25 cellular contexts compared by ENCODE assay signal in genomic region chr11:82980947-82981346, GRCh38.
"Had no signal": no experiment of that assay in that cellular context is flagged by ENCODE, and none has a peak within 500 bp of the region (broad histone marks: within the 10 kb centered on the region; RNA-seq: fewer than 3 reads in every experiment).

No MANE protein-coding gene starts in this region.

- H3K9me3 ChIP-seq: body of pancreas, upper lobe of left lung had no signal

- H3K4me1 ChIP-seq: body of pancreas had no signal

- H3K27ac Mint-ChIP-seq: endodermal cell, nephron progenitor cell, progenitor cell of endocrine pancreas, T-helper 17 cell had no signal

- ATAC-seq: body of pancreas, left lobe of liver, T-helper 17 cell had no signal

- DNase-seq: activated CD4-positive, alpha-beta T cell treated with anti-CD3 and anti-CD28 coated beads for 1 hour; activated CD8-positive, alpha-beta memory T cell treated with anti-CD3 and anti-CD28 coated beads for 24 hours; activated CD8-positive, alpha-beta memory T cell treated with anti-CD3 and anti-CD28 coated beads, Interleukin-2, amount 50 U/mL, for 48 hours; activated gamma-delta T cell treated with Interleukin-2 at 50 U/mL for 16 hours; amygdala; body of pancreas; caudate nucleus; dorsolateral prefrontal cortex; endodermal cell; erythroblast; glutamatergic neuron; hippocampal formation; islet precursor cell; nephron progenitor cell; nucleus accumbens; stimulated activated CD4-positive, alpha-beta T cell treated with anti-CD3 and anti-CD28 coated beads, Interleukin-2, amount 100 ng/mL, for 48 hours; stimulated activated naive CD8-positive, alpha-beta T cell treated with anti-CD3 and anti-CD28 coated beads, Interleukin-15, amount 100 ng/mL, for 72 hours; T-helper 17 cell; upper lobe of left lung had no signal

- H3K4me3 ChIP-seq: body of pancreas, dorsolateral prefrontal cortex, lung, upper lobe of left lung had no signal

- H3K27ac ChIP-seq: body of pancreas, VCaP had no signal

- H3K4me1 Mint-ChIP-seq: endodermal cell had no signal

- H3K9me3 Mint-ChIP-seq: endodermal cell; nephron progenitor cell; stimulated activated naive CD8-positive, alpha-beta T cell treated with anti-CD3 and anti-CD28 coated beads, Interleukin-15, amount 100 ng/mL, for 72 hours had no signal

- FAIRE-seq: colon had no signal

- H3K27me3 Mint-ChIP-seq: activated naive CD8-positive, alpha-beta T cell; progenitor cell of endocrine pancreas; stimulated activated naive CD8-positive, alpha-beta T cell treated with anti-CD3 and anti-CD28 coated beads, Interleukin-15, amount 100 ng/mL, for 72 hours; T-helper 17 cell had no signal

- H3K4me3 Mint-ChIP-seq: activated naive CD8-positive, alpha-beta T cell; endodermal cell; nephron progenitor cell; T-helper 17 cell had no signal

- H3K27me3 ChIP-seq: body of pancreas, dorsolateral prefrontal cortex, upper lobe of left lung had no signal
